ENCODE assay signal across 7 cellular contexts in genomic region chr6:44431118-44431725, GRCh38. TPM values are rescaled to one million over a fixed set of nuclear protein-coding genes. Genes with fewer than 3 reads are reported as not detected.
DNase-seq lines count a peak whose midpoint lies in the region; ATAC-seq and TF ChIP-seq lines count a peak whose summit lies in the region.

No MANE protein-coding gene starts in this region.

- no peaks in the 10 kb centered on the region for H3K9me2 ChIP-seq in DOHH2 (replicated peaks; ENCODE audit: control insufficient read depth, low read length)

- peaks cover 79% of the 10 kb centered on the region for H3K36me3 ChIP-seq in DOHH2 (ENCODE audit: control insufficient read depth, low read length)
- peaks cover 0 to 81% (median 59%) of the 10 kb centered on the region in 9 donors for H3K36me3 ChIP-seq in heart left ventricle

- intact Hi-C loops in heart left ventricle (cut with DNase I) (loop anchor here in 4 of 10 donors (1.0 to 2.0 kb wide), 3 partner anchors 24 to 26 kb away; no protein-coding TSS in a partner anchor), sciatic nerve (cut with DNase I) (no loop called here)

- H3K9me3 ChIP-seq in DOHH2 (ENCODE audit: control insufficient read depth, insufficient read depth, low read length) (no peaks in the 10 kb centered on the region), heart left ventricle (no peaks in the 10 kb centered on the region)

- TF ChIP-seq CTCF in DOHH2 (IDR thresholded peaks at IDR 0.05; ENCODE audit: low read depth, low read length, poor library complexity, severe bottlenecking) = peak; percentile 67
- TF ChIP-seq CTCF in HFF-Myc (IDR thresholded peaks at IDR 0.05; ENCODE audit: low read depth, low read length, missing control alignments) = peak; percentile 66
- TF ChIP-seq CTCF in heart left ventricle (IDR thresholded peaks at IDR 0.05) = peak; percentile 50 to 82 (median 72)

- H3K4me3 ChIP-seq in DOHH2 (ENCODE audit: low read length) (no peak overlapping the region), HFF-Myc (replicated peaks; ENCODE audit: low read depth, low read length) (no peak overlapping the region), heart left ventricle (no peak overlapping the region)

- H3K27ac ChIP-seq in DOHH2 (ENCODE audit: low read depth, low read length) = no peak overlapping the region
- no peak overlapping the region for H3K27ac ChIP-seq in heart left ventricle

- 0 out of 2 replicates have a peak, but pooled peaks cover 4% of the 10 kb centered on the region for H4K20me1 ChIP-seq in DOHH2 (ENCODE audit: control insufficient read depth, insufficient read depth, low read depth, low read length)

- H3K79me2 ChIP-seq in DOHH2 (ENCODE audit: control insufficient read depth, low read length) = peaks cover 26% of the 10 kb centered on the region

- no peak for TF ChIP-seq POLR2A in heart left ventricle (IDR thresholded peaks at IDR 0.05)

- WGBS in heart left ventricle, 4 donors = 89 to 95% (median 94%) methylated on average over 1 of the region's 1 CpG

- no peaks in the 10 kb centered on the region for H3K4me1 ChIP-seq in DOHH2 (ENCODE audit: control insufficient read depth, low read length)
- peaks cover 0 to 36% (median 11%) of the 10 kb centered on the region in 12 donors for H3K4me1 ChIP-seq in heart left ventricle

- H3K4me2 ChIP-seq in DOHH2 (ENCODE audit: low read length) = no peak overlapping the region

- H3K27me3 ChIP-seq in DOHH2 (ENCODE audit: control insufficient read depth, low read length) (no peaks in the 10 kb centered on the region), heart left ventricle (no peaks in the 10 kb centered on the region)

- ATAC-seq in heart left ventricle = peak in 3 of 4 donors; percentile 45 to 65 (median 63)
- peak; percentile 88 for ATAC-seq in sciatic nerve
- no peak for ATAC-seq in GM18873 (IDR thresholded peaks at IDR 0.05; ENCODE audit: low FRiP score, unreplicated experiment)

- H3F3A ChIP-seq in DOHH2 (ENCODE audit: control insufficient read depth, insufficient read depth) = no peaks in the 10 kb centered on the region

- DNase-seq in HFF-Myc (ENCODE audit: extremely low read depth, low read depth) = peak; percentile 52
- DNase-seq in NOMO-1 (lab: John Stamatoyannopoulos, UW; ENCODE audit: unreplicated experiment in 2 of 2) = peak; percentile 52 to 66
- peak; percentile 43 for DNase-seq in activated naive CD4-positive, alpha-beta T cell treated with anti-CD3 and anti-CD28 coated beads, Interleukin-2, amount 50 U/mL, for 16 hours
- DNase-seq in heart left ventricle = peak in 3 of 5 donors; percentile 27 to 35 (median 28)
- no peak for DNase-seq in sciatic nerve (ENCODE audit: low spot score)

RNA-seq across cellular contexts. Expression of gene CDC5L, which starts 43.7 kb away (rescaled TPM):
- total RNA-seq in heart left ventricle = 10 to 100 TPM; 17.3 to 24.8 (median 18.8) TPM
- 10 to 100 TPM in 1 of 2 donors, 1 to 10 TPM in 1; 5.8 to 15.6 TPM for polyA plus RNA-seq in heart left ventricle
- 20.3 TPM for total RNA-seq in sciatic nerve
